Comparison of ENCODE assay signal across 8 cellular contexts in the genomic region with DNA sequence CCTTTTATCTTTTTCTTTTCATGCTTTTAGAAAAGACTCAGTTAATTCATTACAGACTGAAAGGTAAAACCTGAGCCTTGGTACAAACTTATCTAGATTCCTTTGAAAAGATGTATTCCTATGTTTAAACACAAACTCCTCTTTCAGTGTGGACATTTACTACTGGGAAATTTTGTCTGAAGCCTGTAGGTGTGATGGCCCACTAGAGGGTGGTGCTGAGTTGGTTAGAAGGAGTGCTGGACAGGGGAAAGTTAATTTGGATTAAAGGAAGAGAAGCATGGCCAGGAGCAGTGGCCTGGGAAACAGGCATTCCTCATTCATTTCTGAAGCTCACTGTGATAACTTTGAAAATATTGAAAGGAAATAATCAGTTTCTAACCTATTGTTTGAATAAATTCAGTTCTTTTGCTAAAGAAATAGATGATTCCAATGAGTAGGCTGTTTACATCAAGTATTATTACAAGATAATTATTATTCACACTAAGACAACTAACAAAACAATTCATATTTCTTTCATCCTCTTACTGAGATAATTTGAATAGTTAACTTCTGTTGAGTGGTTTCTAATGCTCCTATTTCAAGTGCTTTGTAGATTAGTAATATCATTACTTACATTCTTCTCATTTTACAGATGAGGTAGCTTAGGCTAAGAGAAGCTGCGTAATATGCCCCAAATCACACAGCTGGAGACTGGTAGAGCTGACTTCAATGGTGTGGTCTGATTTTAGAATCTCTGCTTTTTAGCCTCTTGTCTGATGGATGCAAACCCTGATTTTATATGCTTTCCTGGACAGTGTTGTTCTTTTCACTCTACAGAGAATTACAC.
DNase-seq lines count a peak whose midpoint lies in the region; ATAC-seq and TF ChIP-seq lines count a peak whose summit lies in the region.

No MANE protein-coding gene starts in this region.

- no peak for TF ChIP-seq EP300 in tibial nerve (IDR thresholded peaks at IDR 0.05)

- ATAC-seq in natural killer cell treated with Interleukin-12 subunit alpha and Interleukin-12 subunit beta and Interleukin-15 and Interleukin-18, amount 100 ng/mL, for 72 hours, result no peak

- BruUV-seq in MCF 10A (replicated peaks; lab: Mats Ljungman, UMichigan), result no TSS peak

- H3K27me3 ChIP-seq in breast epithelium (no peaks in the 10 kb centered on the region), ascending aorta (no peaks in the 10 kb centered on the region), tibial nerve (no peaks in the 10 kb centered on the region)

- no peaks in the 10 kb centered on the region for H3K36me3 ChIP-seq in breast epithelium
- H3K36me3 ChIP-seq in ascending aorta, result no peaks in the 10 kb centered on the region
- H3K36me3 ChIP-seq in tibial nerve, result no peaks in the 10 kb centered on the region

- no peak overlapping the region for H3K4me3 ChIP-seq in breast epithelium
- no peak overlapping the region for H3K4me3 ChIP-seq in ascending aorta
- no peak overlapping the region for H3K4me3 ChIP-seq in tibial nerve

- DNase-seq in MCF 10A (ENCODE audit: unreplicated experiment) (peak; percentile 57), breast epithelium (ENCODE audit: low spot score in 2 of 2) (no peak), HCEC 1CT (peak; percentile 58), NCI-H1105 treated with DMSO at 0.1 percent for 48 hours (lab: John Stamatoyannopoulos, UW) (peak; percentile 28), ascending aorta (ENCODE audit: low spot score in 2 of 2) (no peak), iPS-NIHi7 (ENCODE audit: extremely low spot score) (peak; percentile 72), tibial nerve (ENCODE audit: low spot score in 2 of 2) (peak in 1 of 2 donors; percentile 33)
- DNase-seq in natural killer cell treated with Interleukin-12 subunit alpha and Interleukin-12 subunit beta and Interleukin-15 and Interleukin-18, amount 100 ng/mL, for 72 hours (ENCODE audit: low spot score), result no peak

- no peaks in the 10 kb centered on the region for H3K4me1 Mint-ChIP-seq in MCF 10A (ENCODE audit: insufficient read depth, unreplicated experiment)
- H3K4me1 Mint-ChIP-seq in natural killer cell treated with Interleukin-12 subunit alpha and Interleukin-12 subunit beta and Interleukin-15 and Interleukin-18, amount 100 ng/mL, for 72 hours (ENCODE audit: low read depth in 2 of 2), result no peaks in the 10 kb centered on the region

- intact Hi-C loops in MCF 10A (cut with micrococcal nuclease) (loop anchor here (1.0 to 10.0 kb wide), 3 partner anchors 74 to 705 kb away; no protein-coding TSS in a partner anchor), breast epithelium (cut with DNase I; ENCODE audit: low total_unique reads) (no loop called here), ascending aorta (cut with DNase I) (no loop called here)

- no peaks in the 10 kb centered on the region for H3K9me3 ChIP-seq in breast epithelium
- H3K9me3 ChIP-seq in ascending aorta, result no peaks in the 10 kb centered on the region
- no peaks in the 10 kb centered on the region for H3K9me3 ChIP-seq in tibial nerve

- H3K27ac ChIP-seq in breast epithelium (no peak overlapping the region), ascending aorta (no peak overlapping the region), tibial nerve (no peak overlapping the region)

- no peaks in the 10 kb centered on the region for H3K4me1 ChIP-seq in breast epithelium
- no peaks in the 10 kb centered on the region for H3K4me1 ChIP-seq in ascending aorta
- H3K4me1 ChIP-seq in tibial nerve, result no peaks in the 10 kb centered on the region

- no peak overlapping the region for H3K4me3 Mint-ChIP-seq in MCF 10A (ENCODE audit: unreplicated experiment)
- H3K4me3 Mint-ChIP-seq in natural killer cell treated with Interleukin-12 subunit alpha and Interleukin-12 subunit beta and Interleukin-15 and Interleukin-18, amount 100 ng/mL, for 72 hours, result no peak overlapping the region

- H3K27ac Mint-ChIP-seq in MCF 10A (ENCODE audit: low read depth, unreplicated experiment), result no peak overlapping the region
- no peak overlapping the region for H3K27ac Mint-ChIP-seq in natural killer cell treated with Interleukin-12 subunit alpha and Interleukin-12 subunit beta and Interleukin-15 and Interleukin-18, amount 100 ng/mL, for 72 hours

- TF ChIP-seq CTCF in MCF 10A (IDR thresholded peaks at IDR 0.05; ENCODE audit: unreplicated experiment) (peak; percentile 54), breast epithelium (IDR thresholded peaks at IDR 0.05) (peak in 1 of 3 donors; percentile 35), ascending aorta (IDR thresholded peaks at IDR 0.05) (peak in 2 of 3 experiments; percentile 40 to 54), tibial nerve (IDR thresholded peaks at IDR 0.05) (peak in 3 of 5 experiments; percentile 38 to 53 (median 53))

- H3K36me3 Mint-ChIP-seq in MCF 10A (ENCODE audit: insufficient read depth, unreplicated experiment), result no peaks in the 10 kb centered on the region
- no peaks in the 10 kb centered on the region for H3K36me3 Mint-ChIP-seq in natural killer cell treated with Interleukin-12 subunit alpha and Interleukin-12 subunit beta and Interleukin-15 and Interleukin-18, amount 100 ng/mL, for 72 hours

- POLR2A ChIA-PET in MCF 10A (lab: Yijun Ruan, JAX), result no interaction called here

- 95 to 96% methylated on average over 1 of the region's 1 CpG for WGBS in tibial nerve, 2 donors

- TF ChIP-seq POLR2A in breast epithelium (IDR thresholded peaks at IDR 0.05), result no peak
- no peak for TF ChIP-seq POLR2A in tibial nerve (IDR thresholded peaks at IDR 0.05)

- no peaks in the 10 kb centered on the region for H3K9me3 Mint-ChIP-seq in MCF 10A (ENCODE audit: unreplicated experiment)
- H3K9me3 Mint-ChIP-seq in natural killer cell treated with Interleukin-12 subunit alpha and Interleukin-12 subunit beta and Interleukin-15 and Interleukin-18, amount 100 ng/mL, for 72 hours, result no peaks in the 10 kb centered on the region

- H3K27me3 Mint-ChIP-seq in MCF 10A (ENCODE audit: insufficient read depth, unreplicated experiment), result peaks cover 81% of the 10 kb centered on the region
- peaks cover 0 to 20% of the 10 kb centered on the region in 2 donors for H3K27me3 Mint-ChIP-seq in natural killer cell treated with Interleukin-12 subunit alpha and Interleukin-12 subunit beta and Interleukin-15 and Interleukin-18, amount 100 ng/mL, for 72 hours

- CTCF ChIA-PET in MCF 10A (lab: Yijun Ruan, JAX), result interaction anchor here (0.6 to 2.6 kb wide), 19 partner anchors 9 to 1986 kb away, joined by 3 to 40 read pairs (median 4); no protein-coding TSS in a partner anchor

Comparison
In these comparisons a context has a peak if more than half of its experiments do, and no peak if none do; other contexts are left out.
1. DNase-seq: peak in MCF 10A (single experiment), HCEC 1CT (single experiment), NCI-H1105 treated with DMSO at 0.1 percent for 48 hours (single experiment) and iPS-NIHi7 (single experiment); none in breast epithelium (0 of 2), ascending aorta (0 of 2) and natural killer cell treated with Interleukin-12 subunit alpha and Interleukin-12 subunit beta and Interleukin-15 and Interleukin-18, amount 100 ng/mL, for 72 hours (single experiment).